ENCODE assay signal across 18 cellular contexts in genomic region chr10:15856328-15857000, GRCh38. TPM values are rescaled to one million over a fixed set of nuclear protein-coding genes. Genes with fewer than 3 reads are reported as not detected.
DNase-seq lines count a peak whose midpoint lies in the region; ATAC-seq and TF ChIP-seq lines count a peak whose summit lies in the region.
"Had no signal": no experiment of that assay in that cellular context is flagged by ENCODE, and none has a peak within 500 bp of the region (broad histone marks: within the 10 kb centered on the region; RNA-seq: fewer than 3 reads in every experiment).

No MANE protein-coding gene starts in this region.

- no peaks in the 10 kb centered on the region for H3K79me2 ChIP-seq in mesendoderm (ENCODE audit: control insufficient read depth, insufficient read depth, low read length)

- no peak overlapping the region for H2BK15ac ChIP-seq in mesendoderm (replicated peaks; ENCODE audit: low read depth)

- 100% methylated on average over 2 of the region's 4 CpGs for WGBS in mesendoderm (ENCODE audit: extremely low coverage, insufficient coverage, low lambda C conversion rate)
- 90 to 94% methylated on average over 4 of the region's 4 CpGs for WGBS in thyroid gland, 2 donors

- no peak overlapping the region for H2BK5ac ChIP-seq in mesendoderm (ENCODE audit: low read length)

- no peak overlapping the region for H4K8ac ChIP-seq in mesendoderm (ENCODE audit: low read depth, low read length)

- H3K9ac ChIP-seq in mesendoderm (ENCODE audit: low read length): no peak overlapping the region

- no peak overlapping the region for H3K27ac ChIP-seq in CD8-positive, alpha-beta memory T cell (ENCODE audit: low read depth, low read length)
- H3K27ac ChIP-seq in VCaP (peak overlapping the region; percentile 44), mesendoderm (ENCODE audit: low read depth, low read length) (no peak overlapping the region), thyroid gland (no peak overlapping the region), Peyer's patch (no peak overlapping the region)
- H3K27ac ChIP-seq: gastroesophageal sphincter, right lobe of liver had no signal

- H3K79me1 ChIP-seq in mesendoderm (ENCODE audit: low read length): peaks cover 7% of the 10 kb centered on the region

- H2BK120ac ChIP-seq in mesendoderm (ENCODE audit: low read depth, low read length): no peak overlapping the region

- POLR2A ChIA-PET in CD8-positive, alpha-beta memory T cell (lab: Charles Lee): no interaction called here

- H3K27me3 ChIP-seq in CD8-positive, alpha-beta memory T cell (ENCODE audit: insufficient read depth, low read length, poor library complexity, severe bottlenecking): no peaks in the 10 kb centered on the region
- H3K27me3 ChIP-seq in mesendoderm (ENCODE audit: insufficient read depth, low read length, poor library complexity) (no peaks in the 10 kb centered on the region), thyroid gland (no peaks in the 10 kb centered on the region), Peyer's patch (no peaks in the 10 kb centered on the region)
- H3K27me3 ChIP-seq: gastroesophageal sphincter, right lobe of liver had no signal

- peak overlapping the region in 1 of 8 donors; percentile 42 for H3K27ac Mint-ChIP-seq in CD8-positive, alpha-beta memory T cell
- H3K27ac Mint-ChIP-seq: IgD-negative memory B cell had no signal

- peaks cover 40% of the 10 kb centered on the region for H3K4me1 ChIP-seq in CD8-positive, alpha-beta memory T cell (ENCODE audit: insufficient read depth, low read length)
- H3K4me1 ChIP-seq in mesendoderm (ENCODE audit: control insufficient read depth, low read depth, low read length) (no peaks in the 10 kb centered on the region), thyroid gland (peaks cover 11 to 41% of the 10 kb centered on the region in 2 donors), Peyer's patch (peaks cover 0 to 15% (median 5%) of the 10 kb centered on the region in 4 donors)

- H3K9me3 Mint-ChIP-seq in CD8-positive, alpha-beta memory T cell: peaks cover 2 to 8% (median 7%) of the 10 kb centered on the region in 5 donors

- no peak for DNase-seq in CD8-positive, alpha-beta memory T cell
- peak in 64 of 76 experiments; percentile 1 to 80 (median 36) for DNase-seq in HUDEP-2 (lab: John Stamatoyannopoulos, UW; ENCODE audit: unreplicated experiment in 76 of 76)
- DNase-seq in mesendoderm: peak; percentile 93
- DNase-seq in thyroid gland: no peak
- DNase-seq in activated CD4-positive, alpha-beta T cell treated with anti-CD3 and anti-CD28 coated beads for 1 hour: no peak
- no peak for DNase-seq in Peyer's patch
- DNase-seq: activated CD4-positive, alpha-beta T cell treated with anti-CD3 and anti-CD28 coated beads for 4 hours; activated T-cell treated with anti-CD3 and anti-CD28 coated beads, Interleukin-2, amount 50 U/mL, for 72 hours; kidney; naive B cell; NCI-H1694; right lobe of liver; stimulated activated naive CD4-positive, alpha-beta T cell had no signal

- H3K4ac ChIP-seq in mesendoderm (ENCODE audit: low read depth, low read length): no peak overlapping the region

- H2AK5ac ChIP-seq in mesendoderm (ENCODE audit: low read length): no peak overlapping the region

- intact Hi-C loops in thyroid gland (cut with DNase I): no loop called here

- H3K4me3 Mint-ChIP-seq in CD8-positive, alpha-beta memory T cell: peak overlapping the region in 4 of 7 donors; percentile 2 to 43 (median 32)
- H3K4me3 Mint-ChIP-seq: CD14-positive monocyte had no signal

- no peak overlapping the region for H3K4me2 ChIP-seq in mesendoderm (ENCODE audit: low read length)

- TF ChIP-seq POLR2A in thyroid gland (IDR thresholded peaks at IDR 0.05) (no peak), Peyer's patch (IDR thresholded peaks at IDR 0.05) (no peak)

- H3K4me1 Mint-ChIP-seq in CD8-positive, alpha-beta memory T cell: peaks cover 68 to 84% (median 79%) of the 10 kb centered on the region in 3 donors

- H3K27me3 Mint-ChIP-seq in CD8-positive, alpha-beta memory T cell: no peaks in the 10 kb centered on the region
- H3K27me3 Mint-ChIP-seq: IgD-negative memory B cell, naive B cell had no signal

- no peak overlapping the region for H4K5ac ChIP-seq in mesendoderm (ENCODE audit: low read length)

- no peaks in the 10 kb centered on the region for H3K9me3 ChIP-seq in CD8-positive, alpha-beta memory T cell (ENCODE audit: low read length)
- no peaks in the 10 kb centered on the region for H3K9me3 ChIP-seq in thyroid gland
- H3K9me3 ChIP-seq in Peyer's patch: no peaks in the 10 kb centered on the region
- H3K9me3 ChIP-seq: gastroesophageal sphincter, right lobe of liver had no signal

- H3K36me3 ChIP-seq in CD8-positive, alpha-beta memory T cell (ENCODE audit: insufficient read depth, low read length): no peaks in the 10 kb centered on the region
- H3K36me3 ChIP-seq in mesendoderm (ENCODE audit: control insufficient read depth, insufficient read depth, low read length) (no peaks in the 10 kb centered on the region), thyroid gland (no peaks in the 10 kb centered on the region), Peyer's patch (no peaks in the 10 kb centered on the region)
- H3K36me3 ChIP-seq: gastroesophageal sphincter, right lobe of liver had no signal

- no peak overlapping the region for H3K18ac ChIP-seq in mesendoderm (ENCODE audit: low read length)

- peaks cover 9 to 35% (median 25%) of the 10 kb centered on the region in 3 donors for H3K36me3 Mint-ChIP-seq in CD8-positive, alpha-beta memory T cell

- TF ChIP-seq CTCF in VCaP (conservative IDR thresholded peaks at IDR 0.05): no peak
- TF ChIP-seq CTCF in thyroid gland (IDR thresholded peaks at IDR 0.05): no peak
- no peak for TF ChIP-seq CTCF in Peyer's patch (IDR thresholded peaks at IDR 0.05)

- no peak for ATAC-seq in GM19467 (IDR thresholded peaks at IDR 0.05; ENCODE audit: unreplicated experiment)
- ATAC-seq: activated T-cell treated with anti-CD3 and anti-CD28 coated beads, Interleukin-2, amount 50 U/mL, for 72 hours; gastroesophageal sphincter had no signal

- CTCF ChIA-PET in CD8-positive, alpha-beta memory T cell (lab: Charles Lee): no interaction called here

- H3K56ac ChIP-seq in mesendoderm (ENCODE audit: low read length): no peak overlapping the region

- H3K4me3 ChIP-seq in CD8-positive, alpha-beta memory T cell (ENCODE audit: low read length): no peak overlapping the region
- H3K4me3 ChIP-seq in mesendoderm (ENCODE audit: low read length) (no peak overlapping the region), thyroid gland (replicated peaks in 1 of 3) (no peak overlapping the region), Peyer's patch (no peak overlapping the region)
- H3K4me3 ChIP-seq: gastroesophageal sphincter, right lobe of liver had no signal

- H3K23ac ChIP-seq in mesendoderm (ENCODE audit: low read length): no peak overlapping the region

RNA-seq across cellular contexts. Expression of gene MINDY3, which starts 3.8 kb away (rescaled TPM):
- total RNA-seq in CD8-positive, alpha-beta memory T cell: 10 to 100 TPM; 23.4 to 24.4 TPM
- 4.6 TPM for polyA plus RNA-seq in CD8-positive, alpha-beta memory T cell
- polyA plus RNA-seq in mesendoderm (2013, experiment 1 of 2): 13.3 TPM
- 13.2 TPM for polyA plus RNA-seq in mesendoderm (2013, experiment 2 of 2)
- 10 to 100 TPM; 32.8 to 44.2 (median 38.2) TPM for total RNA-seq in thyroid gland
- 10 to 100 TPM; 17.0 to 26.4 (median 22.4) TPM for total RNA-seq in Peyer's patch

Comparison
In these comparisons a context has a peak if more than half of its experiments do, and no peak if none do; other contexts are left out.
1. DNase-seq: peak in HUDEP-2 (64 of 76) and mesendoderm (single experiment); none in CD8-positive, alpha-beta memory T cell (0 of 5), thyroid gland (0 of 2), activated CD4-positive, alpha-beta T cell treated with anti-CD3 and anti-CD28 coated beads for 1 hour (single experiment) and Peyer's patch (0 of 3).